ENCODE assay signal across 14 cellular contexts in genomic region chr20:10308652-10309051, GRCh38.
"Had no signal": no experiment of that assay in that cellular context is flagged by ENCODE, and none has a peak within 500 bp of the region (broad histone marks: within the 10 kb centered on the region; RNA-seq: fewer than 3 reads in every experiment).

No MANE protein-coding gene starts in this region.

- H3K27ac Mint-ChIP-seq: activated naive CD4-positive, alpha-beta T cell treated with anti-CD3 and anti-CD28 coated beads, Interleukin-2, amount 50 U/mL, for 24 hours; nephron progenitor cell; stimulated activated memory B cell treated with anti-CD40 and anti-IgM and Interleukin-4, amounts not matched to agents 10 μg/mL and 1 μg/mL and 100 μg/mL, for 72 hours; T-helper 17 cell had no signal

- H3K27ac ChIP-seq: colonic mucosa, tibial artery, uterus, WERI-Rb-1 had no signal

- DNase-seq: activated CD4-positive, alpha-beta T cell treated with anti-CD3 and anti-CD28 coated beads, Interleukin-2, amount 50 U/mL, for 48 hours; central memory CD4-positive, alpha-beta T cell; colonic mucosa; left ventricle myocardium superior; nephron progenitor cell; T-helper 17 cell; tibial artery; uterus; WERI-Rb-1 had no signal

- H3K36me3 Mint-ChIP-seq: activated naive CD4-positive, alpha-beta T cell treated with anti-CD3 and anti-CD28 coated beads, Interleukin-2, amount 50 U/mL, for 24 hours; stimulated activated memory B cell treated with anti-CD40 and anti-IgM and Interleukin-4, amounts not matched to agents 10 μg/mL and 1 μg/mL and 100 μg/mL, for 72 hours had no signal

- H3K4me1 Mint-ChIP-seq: activated naive CD4-positive, alpha-beta T cell treated with anti-CD3 and anti-CD28 coated beads, Interleukin-2, amount 50 U/mL, for 24 hours; stimulated activated memory B cell treated with anti-CD40 and anti-IgM and Interleukin-4, amounts not matched to agents 10 μg/mL and 1 μg/mL and 100 μg/mL, for 72 hours had no signal

- H3K36me3 ChIP-seq: colonic mucosa, tibial artery, uterus had no signal

- ATAC-seq: esophagus mucosa; left ventricle myocardium superior; sciatic nerve; stimulated activated memory B cell treated with anti-CD40 and anti-IgM and Interleukin-4, amounts not matched to agents 10 μg/mL and 1 μg/mL and 100 μg/mL, for 72 hours; T-helper 17 cell had no signal

- H3K4me3 ChIP-seq: colonic mucosa, tibial artery, uterus had no signal

- H3K9me3 Mint-ChIP-seq: activated naive CD4-positive, alpha-beta T cell treated with anti-CD3 and anti-CD28 coated beads, Interleukin-2, amount 50 U/mL, for 24 hours; nephron progenitor cell had no signal

- H3K4me1 ChIP-seq: colonic mucosa, uterus had no signal

- FAIRE-seq: endometrium had no signal

- H3K9me3 ChIP-seq: colonic mucosa, tibial artery, uterus had no signal

- H3K27me3 ChIP-seq: colonic mucosa, tibial artery, uterus had no signal

- H3K4me3 Mint-ChIP-seq: activated naive CD4-positive, alpha-beta T cell treated with anti-CD3 and anti-CD28 coated beads, Interleukin-2, amount 50 U/mL, for 24 hours; nephron progenitor cell; stimulated activated memory B cell treated with anti-CD40 and anti-IgM and Interleukin-4, amounts not matched to agents 10 μg/mL and 1 μg/mL and 100 μg/mL, for 72 hours; T-helper 17 cell had no signal
